ENCODE assay signal across 1 cellular context in the genomic region with DNA sequence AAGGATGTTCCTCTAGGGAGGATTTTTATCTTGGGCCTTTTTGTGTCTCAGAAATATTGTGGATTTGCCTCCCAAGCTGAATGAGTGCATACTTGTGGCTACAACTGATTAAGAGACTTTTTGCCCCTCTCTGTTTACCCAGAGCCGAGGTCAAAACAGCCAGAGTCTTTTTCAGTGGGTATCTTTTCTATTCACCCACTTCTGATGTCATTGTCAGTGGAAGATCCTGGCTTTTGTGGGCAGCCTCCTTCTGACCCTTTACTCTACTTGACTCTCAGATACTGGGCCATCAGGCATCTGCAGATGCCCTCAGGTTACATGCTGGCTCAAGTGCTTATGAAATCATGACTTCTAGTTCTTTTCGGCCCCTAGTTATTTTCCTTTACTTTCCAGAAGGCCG.
TF ChIP-seq lines count a peak whose summit lies in the region.

No MANE protein-coding gene starts in this region.

TF ChIP-seq in K562, 482 proteins besides CTCF, POLR2A, EP300 and RAD21 (continued from another document):
- TF ChIP-seq SMAD1 (IDR thresholded peaks at IDR 0.05; ENCODE audit: low read depth, low read length, partially characterized antibody): no peak
- peak; percentile 17; the same call in 1 of the 2 replicates for TF ChIP-seq STAT5A (IDR thresholded peaks at IDR 0.05; ENCODE audit: borderline replicate concordance, low read length)
- TF ChIP-seq ATF7 (IDR thresholded peaks at IDR 0.05): no peak
- TF ChIP-seq, protein P1, sequence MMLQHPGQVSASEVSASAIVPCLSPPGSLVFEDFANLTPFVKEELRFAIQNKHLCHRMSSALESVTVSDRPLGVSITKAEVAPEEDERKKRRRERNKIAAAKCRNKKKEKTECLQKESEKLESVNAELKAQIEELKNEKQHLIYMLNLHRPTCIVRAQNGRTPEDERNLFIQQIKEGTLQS (IDR thresholded peaks at IDR 0.05): peak; percentile 26; the same call in 1 of the 2 replicates
- TF ChIP-seq, protein P1 (CRISPR knock-in tag; conservative IDR thresholded peaks at IDR 0.05): no peak
- TF ChIP-seq, protein P2, sequence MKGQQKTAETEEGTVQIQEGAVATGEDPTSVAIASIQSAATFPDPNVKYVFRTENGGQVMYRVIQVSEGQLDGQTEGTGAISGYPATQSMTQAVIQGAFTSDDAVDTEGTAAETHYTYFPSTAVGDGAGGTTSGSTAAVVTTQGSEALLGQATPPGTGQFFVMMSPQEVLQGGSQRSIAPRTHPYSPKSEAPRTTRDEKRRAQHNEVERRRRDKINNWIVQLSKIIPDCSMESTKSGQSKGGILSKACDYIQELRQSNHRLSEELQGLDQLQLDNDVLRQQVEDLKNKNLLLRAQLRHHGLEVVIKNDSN (CRISPR knock-in tag; IDR thresholded peaks at IDR 0.05): no peak
- TF ChIP-seq ZNF354B (CRISPR knock-in tag; IDR thresholded peaks at IDR 0.05): no peak
- TF ChIP-seq, protein P3, sequence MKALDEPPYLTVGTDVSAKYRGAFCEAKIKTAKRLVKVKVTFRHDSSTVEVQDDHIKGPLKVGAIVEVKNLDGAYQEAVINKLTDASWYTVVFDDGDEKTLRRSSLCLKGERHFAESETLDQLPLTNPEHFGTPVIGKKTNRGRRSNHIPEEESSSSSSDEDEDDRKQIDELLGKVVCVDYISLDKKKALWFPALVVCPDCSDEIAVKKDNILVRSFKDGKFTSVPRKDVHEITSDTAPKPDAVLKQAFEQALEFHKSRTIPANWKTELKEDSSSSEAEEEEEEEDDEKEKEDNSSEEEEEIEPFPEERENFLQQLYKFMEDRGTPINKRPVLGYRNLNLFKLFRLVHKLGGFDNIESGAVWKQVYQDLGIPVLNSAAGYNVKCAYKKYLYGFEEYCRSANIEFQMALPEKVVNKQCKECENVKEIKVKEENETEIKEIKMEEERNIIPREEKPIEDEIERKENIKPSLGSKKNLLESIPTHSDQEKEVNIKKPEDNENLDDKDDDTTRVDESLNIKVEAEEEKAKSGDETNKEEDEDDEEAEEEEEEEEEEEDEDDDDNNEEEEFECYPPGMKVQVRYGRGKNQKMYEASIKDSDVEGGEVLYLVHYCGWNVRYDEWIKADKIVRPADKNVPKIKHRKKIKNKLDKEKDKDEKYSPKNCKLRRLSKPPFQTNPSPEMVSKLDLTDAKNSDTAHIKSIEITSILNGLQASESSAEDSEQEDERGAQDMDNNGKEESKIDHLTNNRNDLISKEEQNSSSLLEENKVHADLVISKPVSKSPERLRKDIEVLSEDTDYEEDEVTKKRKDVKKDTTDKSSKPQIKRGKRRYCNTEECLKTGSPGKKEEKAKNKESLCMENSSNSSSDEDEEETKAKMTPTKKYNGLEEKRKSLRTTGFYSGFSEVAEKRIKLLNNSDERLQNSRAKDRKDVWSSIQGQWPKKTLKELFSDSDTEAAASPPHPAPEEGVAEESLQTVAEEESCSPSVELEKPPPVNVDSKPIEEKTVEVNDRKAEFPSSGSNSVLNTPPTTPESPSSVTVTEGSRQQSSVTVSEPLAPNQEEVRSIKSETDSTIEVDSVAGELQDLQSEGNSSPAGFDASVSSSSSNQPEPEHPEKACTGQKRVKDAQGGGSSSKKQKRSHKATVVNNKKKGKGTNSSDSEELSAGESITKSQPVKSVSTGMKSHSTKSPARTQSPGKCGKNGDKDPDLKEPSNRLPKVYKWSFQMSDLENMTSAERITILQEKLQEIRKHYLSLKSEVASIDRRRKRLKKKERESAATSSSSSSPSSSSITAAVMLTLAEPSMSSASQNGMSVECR (CRISPR knock-in tag; IDR thresholded peaks at IDR 0.05): no peak
- peak; percentile 59 for TF ChIP-seq TCF3 (CRISPR knock-in tag; IDR thresholded peaks at IDR 0.05)
- TF ChIP-seq TCF7L2 (IDR thresholded peaks at IDR 0.05; ENCODE audit: low read depth, low read length): no peak
- peak in 1 of 2 experiments; percentile 80 for TF ChIP-seq KDM1A (IDR thresholded peaks at IDR 0.05)
- no peak; the same call in 1 of the 2 replicates for TF ChIP-seq EGR1 (conservative IDR thresholded peaks at IDR 0.05)
- TF ChIP-seq NR2F6 (CRISPR knock-in tag; IDR thresholded peaks at IDR 0.05): no peak
- TF ChIP-seq POLR3A (IDR thresholded peaks at IDR 0.05; ENCODE audit: borderline replicate concordance, extremely low read depth, insufficient read depth, insufficient read length): no peak
- TF ChIP-seq ZNF175 (CRISPR knock-in tag; IDR thresholded peaks at IDR 0.05; ENCODE audit: low read depth): no peak
- TF ChIP-seq ZKSCAN8 (CRISPR knock-in tag; IDR thresholded peaks at IDR 0.05): no peak
- TF ChIP-seq MYNN (IDR thresholded peaks at IDR 0.05): peak; percentile 40; the same call in 1 of the 2 replicates
- no peak for TF ChIP-seq MYNN (CRISPR knock-in tag; IDR thresholded peaks at IDR 0.05)
- TF ChIP-seq, protein P4, sequence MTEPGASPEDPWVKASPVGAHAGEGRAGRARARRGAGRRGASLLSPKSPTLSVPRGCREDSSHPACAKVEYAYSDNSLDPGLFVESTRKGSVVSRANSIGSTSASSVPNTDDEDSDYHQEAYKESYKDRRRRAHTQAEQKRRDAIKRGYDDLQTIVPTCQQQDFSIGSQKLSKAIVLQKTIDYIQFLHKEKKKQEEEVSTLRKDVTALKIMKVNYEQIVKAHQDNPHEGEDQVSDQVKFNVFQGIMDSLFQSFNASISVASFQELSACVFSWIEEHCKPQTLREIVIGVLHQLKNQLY (CRISPR knock-in tag; conservative IDR thresholded peaks at IDR 0.05): no peak
- TF ChIP-seq FOXA3 (CRISPR knock-in tag; conservative IDR thresholded peaks at IDR 0.05 in 1 of 2, IDR thresholded peaks at IDR 0.05 in 1 of 2): peak; percentile 54 to 92; a peak in 2 of 4 replicates
- TF ChIP-seq CBFA2T2 (conservative IDR thresholded peaks at IDR 0.05): peak; percentile 83
- TF ChIP-seq ARID1B (IDR thresholded peaks at IDR 0.05): peak; percentile 75
- no peak for TF ChIP-seq MCM3 (IDR thresholded peaks at IDR 0.05)
- 0 out of 2 replicates have a peak, but pooled peaks have one; percentile 19 for TF ChIP-seq FOXA1 (IDR thresholded peaks at IDR 0.05; ENCODE audit: borderline replicate concordance)
- TF ChIP-seq CREB1 (IDR thresholded peaks at IDR 0.05): peak; percentile 20; the same call in 1 of the 2 replicates
- TF ChIP-seq CREB1 (CRISPR knock-in tag; IDR thresholded peaks at IDR 0.05): no peak
- no peak for TF ChIP-seq ZBTB1 (CRISPR knock-in tag; IDR thresholded peaks at IDR 0.05; ENCODE audit: borderline replicate concordance, low read depth)
- no peak for TF ChIP-seq DIDO1 (tag; IDR thresholded peaks at IDR 0.05; ENCODE audit: low read depth)
- no peak for TF ChIP-seq SRSF9 (IDR thresholded peaks at IDR 0.05; ENCODE audit: borderline replicate concordance, low read depth, low read length)
- no peak for TF ChIP-seq ARID2 (IDR thresholded peaks at IDR 0.05)
- TF ChIP-seq TAL1 (IDR thresholded peaks at IDR 0.05): peak; percentile 57
- no peak for TF ChIP-seq ZNF3 (CRISPR knock-in tag; IDR thresholded peaks at IDR 0.05)
- TF ChIP-seq HDAC8 (tag; IDR thresholded peaks at IDR 0.05): no peak
- no peak for TF ChIP-seq ZNF445 (CRISPR knock-in tag; IDR thresholded peaks at IDR 0.05; ENCODE audit: low read depth)
- no peak for TF ChIP-seq DMBX1 (CRISPR knock-in tag; IDR thresholded peaks at IDR 0.05; ENCODE audit: borderline replicate concordance)
- no peak for TF ChIP-seq NR3C1 (CRISPR knock-in tag; IDR thresholded peaks at IDR 0.05)
- peak; percentile 89 for TF ChIP-seq CBFA2T3 (IDR thresholded peaks at IDR 0.05)
